ENCODE assay signal across 8 cellular contexts in the genomic region with DNA sequence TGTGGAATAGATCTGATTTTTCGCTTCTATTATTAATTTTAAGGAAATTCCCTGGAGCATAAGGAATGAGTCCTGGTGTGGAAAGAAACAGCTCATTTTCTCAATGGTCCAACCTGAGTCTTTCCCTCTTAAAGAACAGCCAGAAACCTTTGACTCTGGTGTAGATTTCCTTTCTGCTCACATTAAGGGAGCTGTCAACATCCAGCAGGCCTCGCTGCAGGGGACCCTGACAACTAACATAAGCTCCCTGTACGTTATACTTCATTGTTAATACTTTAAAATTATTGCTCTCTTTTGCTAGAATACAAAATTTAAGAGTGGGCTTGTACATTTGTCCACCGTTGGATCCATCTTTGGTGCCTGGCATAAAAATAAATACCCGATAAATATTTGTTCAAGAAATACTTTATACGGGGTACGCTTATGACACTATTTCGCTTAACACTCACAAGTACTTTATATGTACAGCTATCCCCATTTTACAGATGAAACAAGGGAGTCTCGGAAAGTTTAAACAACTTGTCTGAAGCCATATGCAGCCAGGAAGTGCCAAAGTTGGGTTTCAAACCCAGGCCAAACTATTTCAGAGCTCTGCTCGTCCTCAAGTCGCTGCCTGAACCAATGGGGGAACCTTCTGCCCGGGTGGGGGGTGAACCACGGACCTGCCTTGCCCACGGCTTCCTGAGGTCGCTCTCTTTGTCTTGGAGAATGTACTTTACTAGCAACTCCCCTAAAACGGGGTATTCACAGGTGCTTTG. TPM values are rescaled to one million over a fixed set of nuclear protein-coding genes. Genes with fewer than 3 reads are reported as not detected.
DNase-seq lines count a peak whose midpoint lies in the region; ATAC-seq and TF ChIP-seq lines count a peak whose summit lies in the region.

No MANE protein-coding gene starts in this region.

- TF ChIP-seq EP300 in transverse colon (IDR thresholded peaks at IDR 0.05; ENCODE audit: low read depth), result no peak

- TF ChIP-seq CTCF in RWPE1 (conservative IDR thresholded peaks at IDR 0.05; ENCODE audit: low read depth), result no peak
- no peak for TF ChIP-seq CTCF in transverse colon (IDR thresholded peaks at IDR 0.05)

- H3K79me1 ChIP-seq in mesendoderm (ENCODE audit: low read length), result peaks cover 7% of the 10 kb centered on the region

- H3K79me2 ChIP-seq in mesendoderm (ENCODE audit: control insufficient read depth, insufficient read depth, low read length), result peaks cover 15% of the 10 kb centered on the region

- H3K23ac ChIP-seq in mesendoderm (ENCODE audit: low read length), result no peak overlapping the region

- H3K27me3 ChIP-seq in mesendoderm (ENCODE audit: insufficient read depth, low read length, poor library complexity), result no peaks in the 10 kb centered on the region
- H3K27me3 ChIP-seq in transverse colon, result no peaks in the 10 kb centered on the region

- in situ Hi-C loops in transverse colon (cut with MboI; ENCODE audit: low pct_ligation_motif_present in 1 of 4, low pct_unique_long_range_greater_than_20kb in 1 of 4, low sequenced_read_pairs in 3 of 4), result no loop called here

- H4K5ac ChIP-seq in mesendoderm (ENCODE audit: low read length), result no peak overlapping the region

- peak overlapping the region; percentile 96 for H3K18ac ChIP-seq in mesendoderm (ENCODE audit: low read length)

- POLR2A ChIA-PET in RWPE1 (lab: Yijun Ruan, JAX; ENCODE audit: low non-redundant PET), result interaction anchor here (0.6 to 1.7 kb wide), 3 partner anchors 36 to 1235 kb away, joined by 3 to 5 read pairs (median 4); no protein-coding TSS in a partner anchor

- H3K4ac ChIP-seq in mesendoderm (ENCODE audit: low read depth, low read length), result peak overlapping the region; percentile 95

- H3K36me3 ChIP-seq in mesendoderm (ENCODE audit: control insufficient read depth, insufficient read depth, low read length) (no peaks in the 10 kb centered on the region), transverse colon (peaks cover 0 to 21% (median 8%) of the 10 kb centered on the region in 4 donors)

- no peak for TF ChIP-seq POLR2A in transverse colon (IDR thresholded peaks at IDR 0.05)

- WGBS in mesendoderm (ENCODE audit: extremely low coverage, insufficient coverage, low lambda C conversion rate), result no CpG with 5 or more reads among the region's 16 CpGs
- 9 to 12% methylated on average over 8 to 16 of the region's 16 CpGs for WGBS in transverse colon (ENCODE audit: low coverage in 1 of 2), 2 donors

- peak overlapping the region; percentile 59 for H4K8ac ChIP-seq in mesendoderm (ENCODE audit: low read depth, low read length)

- H2BK5ac ChIP-seq in mesendoderm (ENCODE audit: low read length), result peak overlapping the region; percentile 38

- no peak overlapping the region for H2AK5ac ChIP-seq in mesendoderm (ENCODE audit: low read length)

- no peak overlapping the region for H2BK120ac ChIP-seq in mesendoderm (ENCODE audit: low read depth, low read length)

- H3K27ac ChIP-seq in RWPE1, result peak overlapping the region; percentile 90
- H3K27ac ChIP-seq in mesendoderm (ENCODE audit: low read depth, low read length), result peak overlapping the region; percentile 47
- H3K27ac ChIP-seq in transverse colon, result peak overlapping the region; percentile 95 to 98 (median 96)

- DNase-seq in SIG-M5 treated with dmso at 0.1 percent for 504 hours (lab: John Stamatoyannopoulos, UW; ENCODE audit: unreplicated experiment) (peak; percentile 65), SIG-M5 (lab: John Stamatoyannopoulos, UW) (no peak), RWPE1 (ENCODE audit: low spot score) (no peak), dedifferentiated amniotic fluid mesenchymal stem cell (ENCODE audit: extremely low spot score) (peak; percentile 21), mesendoderm (peak; percentile 67), transverse colon (no peak)

- ATAC-seq in HG02610 (IDR thresholded peaks at IDR 0.05; ENCODE audit: unreplicated experiment) (peak; percentile 22), HG02588 (IDR thresholded peaks at IDR 0.05; ENCODE audit: unreplicated experiment) (no peak)

- H2BK15ac ChIP-seq in mesendoderm (replicated peaks; ENCODE audit: low read depth), result no peak overlapping the region

- peaks cover 4% of the 10 kb centered on the region for H3K4me1 ChIP-seq in mesendoderm (ENCODE audit: control insufficient read depth, low read depth, low read length)
- H3K4me1 ChIP-seq in transverse colon, result peaks cover 19 to 41% (median 21%) of the 10 kb centered on the region in 4 donors

- CTCF ChIA-PET in RWPE1 (lab: Yijun Ruan, JAX), result interaction anchor here (0.7 to 1.0 kb wide), 2 partner anchors 144 to 344 kb away, joined by 3 to 5 read pairs; no protein-coding TSS in a partner anchor

- H3K4me3 ChIP-seq in mesendoderm (ENCODE audit: low read length) (peak overlapping the region; percentile 94), transverse colon (peak overlapping the region; percentile 85 to 92 (median 88))

- peak overlapping the region; percentile 96 for H3K9ac ChIP-seq in mesendoderm (ENCODE audit: low read length)

- peak overlapping the region; percentile 98 for H3K56ac ChIP-seq in mesendoderm (ENCODE audit: low read length)

- no peaks in the 10 kb centered on the region for H3K9me3 ChIP-seq in transverse colon

- H3K4me2 ChIP-seq in mesendoderm (ENCODE audit: low read length), result peak overlapping the region; percentile 72

- intact Hi-C loops in transverse colon (cut with DNase I; ENCODE audit: low total_unique reads), result no loop called here

RNA-seq across cellular contexts. Expression of gene SMARCE1, which starts 0.6 kb away (rescaled TPM):
- 143 TPM for polyA plus RNA-seq in mesendoderm (2013, experiment 1 of 2)
- 146 TPM for polyA plus RNA-seq in mesendoderm (2013, experiment 2 of 2)
- total RNA-seq in transverse colon, result 10 to 100 TPM; 43.0 to 87.2 (median 61.6) TPM

RNA-seq across cellular contexts. Expression of gene KRT222, which starts 18.0 kb away (rescaled TPM):
- 0.48 TPM for polyA plus RNA-seq in mesendoderm (2013, experiment 1 of 2)
- 0.50 TPM for polyA plus RNA-seq in mesendoderm (2013, experiment 2 of 2)
- under 1 TPM in 2 of 4 donors, not detected in 2; 0.27 to 0.48 TPM for total RNA-seq in transverse colon

RNA-seq across cellular contexts. Expression of gene KRT24, which starts 56.6 kb away (rescaled TPM):
- not detected for polyA plus RNA-seq in mesendoderm (2013, experiment 1 of 2)
- not detected for polyA plus RNA-seq in mesendoderm (2013, experiment 2 of 2)
- 10 to 100 TPM in 1 of 4 donors, 1 to 10 TPM in 1, under 1 TPM in 1, not detected in 1; 0.64 to 13.5 (median 4.9) TPM for total RNA-seq in transverse colon

Comparison
In these comparisons a context has a peak if more than half of its experiments do, and no peak if none do; other contexts are left out.
1. DNase-seq: peak in SIG-M5 treated with dmso at 0.1 percent for 504 hours (single experiment), dedifferentiated amniotic fluid mesenchymal stem cell (single experiment) and mesendoderm (single experiment); none in SIG-M5 (single experiment), RWPE1 (single experiment) and transverse colon (single experiment).
2. Peak in every context shown above with its lines, with median percentiles within 50 percentile points of each other: H3K27ac ChIP-seq.